In genomic region chrX:40095588-40096394, GRCh38 we compare ENCODE assay signal across 8 cellular contexts. TPM values are rescaled to one million over a fixed set of nuclear protein-coding genes. Genes with fewer than 3 reads are reported as not detected.
DNase-seq lines count a peak whose midpoint lies in the region; ATAC-seq and TF ChIP-seq lines count a peak whose summit lies in the region.

No MANE protein-coding gene starts in this region.

- no peaks in the 10 kb centered on the region for H3K9me3 Mint-ChIP-seq in activated naive CD4-positive, alpha-beta T cell treated with anti-CD3 and anti-CD28 coated beads for 36 hours

- H4K20me1 ChIP-seq in DND-41 (ENCODE audit: insufficient read depth, low read length) = peaks cover 52% of the 10 kb centered on the region

- peak overlapping the region; percentile 84 for H3K9ac ChIP-seq in DND-41 (ENCODE audit: low read depth, low read length)

- DNase-seq in DND-41 (peak; percentile 43), LHCN-M2 (ENCODE audit: low read depth) (peak; percentile 19), hypothalamus (lab: John Stamatoyannopoulos, UW) (peak in 27 of 51 donors; percentile 5 to 63 (median 22)), skeletal muscle cell (ENCODE audit: low read depth) (no peak), NCI-H2081 (lab: John Stamatoyannopoulos, UW) (no peak), COLO829 (ENCODE audit: low spot score) (no peak)
- peak; percentile 53 for DNase-seq in activated naive CD4-positive, alpha-beta T cell treated with anti-CD3 and anti-CD28 coated beads for 36 hours

- peaks cover 74% of the 10 kb centered on the region for H3K79me2 ChIP-seq in DND-41 (ENCODE audit: insufficient read depth, low read length)

- H3K27ac ChIP-seq in DND-41 (ENCODE audit: low read length) = peak overlapping the region; percentile 84

- no peak overlapping the region for H2AFZ ChIP-seq in DND-41 (ENCODE audit: low read depth, low read length)

- no peak for TF ChIP-seq CTCF in DND-41 (IDR thresholded peaks at IDR 0.05; ENCODE audit: borderline replicate concordance, extremely low read depth, low read length, poor library complexity, severe bottlenecking)

- intact Hi-C loops in activated naive CD4-positive, alpha-beta T cell treated with anti-CD3 and anti-CD28 coated beads for 36 hours (cut with micrococcal nuclease) = loop anchor here (2.0 to 5.0 kb wide), 6 partner anchors 79 to 323 kb away; no protein-coding TSS in a partner anchor

- peak overlapping the region; percentile 82 for H3K27ac Mint-ChIP-seq in activated naive CD4-positive, alpha-beta T cell treated with anti-CD3 and anti-CD28 coated beads for 36 hours

- no peak for ATAC-seq in DND-41 (ENCODE audit: insufficient read depth, low read depth)
- no peak for ATAC-seq in GM18511 (IDR thresholded peaks at IDR 0.05; ENCODE audit: unreplicated experiment)

- H3K9me3 ChIP-seq in DND-41 (ENCODE audit: insufficient read depth, low read length, severe bottlenecking) = no peaks in the 10 kb centered on the region

- peak overlapping the region; percentile 86 for H3K4me3 Mint-ChIP-seq in activated naive CD4-positive, alpha-beta T cell treated with anti-CD3 and anti-CD28 coated beads for 36 hours

- peaks cover 34% of the 10 kb centered on the region for H3K4me1 Mint-ChIP-seq in activated naive CD4-positive, alpha-beta T cell treated with anti-CD3 and anti-CD28 coated beads for 36 hours (ENCODE audit: low read depth)

- H3K4me1 ChIP-seq in DND-41 (ENCODE audit: insufficient read depth, low read length) = peaks cover 37% of the 10 kb centered on the region

- H3K36me3 ChIP-seq in DND-41 (ENCODE audit: insufficient read depth, low read length) = peaks cover 18% of the 10 kb centered on the region

- no peaks in the 10 kb centered on the region for H3K27me3 Mint-ChIP-seq in activated naive CD4-positive, alpha-beta T cell treated with anti-CD3 and anti-CD28 coated beads for 36 hours (ENCODE audit: low read depth)

- peak overlapping the region; percentile 87 for H3K4me2 ChIP-seq in DND-41 (ENCODE audit: insufficient read depth, low read length)

- H3K4me3 ChIP-seq in DND-41 (ENCODE audit: low read depth in 1 of 2, low read length in 2 of 2) (peak overlapping the region; percentile 61 to 63), skeletal muscle cell (ENCODE audit: low read depth, low read length) (peak overlapping the region; percentile 59)

- CTCF ChIA-PET in activated naive CD4-positive, alpha-beta T cell treated with anti-CD3 and anti-CD28 coated beads for 36 hours (lab: Charles Lee) = no interaction called here

- H3K36me3 Mint-ChIP-seq in activated naive CD4-positive, alpha-beta T cell treated with anti-CD3 and anti-CD28 coated beads for 36 hours (ENCODE audit: low read depth) = no peaks in the 10 kb centered on the region

- H3K27me3 ChIP-seq in DND-41 (ENCODE audit: insufficient read depth, low read length, poor library complexity) = no peaks in the 10 kb centered on the region

RNA-seq across cellular contexts. Expression of gene BCOR, which starts 2.0 kb away (rescaled TPM):
- total RNA-seq in LHCN-M2 (2014; rRNA removed) = 17.7 and 18.8 TPM in 2 replicates
- 13.1 TPM for polyA plus RNA-seq in LHCN-M2 (2012)
- 10 to 100 TPM; 29.1 to 29.9 TPM for total RNA-seq in activated naive CD4-positive, alpha-beta T cell treated with anti-CD3 and anti-CD28 coated beads for 36 hours

Comparison
In these comparisons a context has a peak if more than half of its experiments do, and no peak if none do; other contexts are left out.
1. DNase-seq: peak in DND-41 (single experiment), LHCN-M2 (single experiment), activated naive CD4-positive, alpha-beta T cell treated with anti-CD3 and anti-CD28 coated beads for 36 hours (single experiment) and hypothalamus (27 of 51); none in skeletal muscle cell (single experiment), NCI-H2081 (0 of 2) and COLO829 (single experiment).